ENCODE assay signal across 8 cellular contexts in the genomic region with DNA sequence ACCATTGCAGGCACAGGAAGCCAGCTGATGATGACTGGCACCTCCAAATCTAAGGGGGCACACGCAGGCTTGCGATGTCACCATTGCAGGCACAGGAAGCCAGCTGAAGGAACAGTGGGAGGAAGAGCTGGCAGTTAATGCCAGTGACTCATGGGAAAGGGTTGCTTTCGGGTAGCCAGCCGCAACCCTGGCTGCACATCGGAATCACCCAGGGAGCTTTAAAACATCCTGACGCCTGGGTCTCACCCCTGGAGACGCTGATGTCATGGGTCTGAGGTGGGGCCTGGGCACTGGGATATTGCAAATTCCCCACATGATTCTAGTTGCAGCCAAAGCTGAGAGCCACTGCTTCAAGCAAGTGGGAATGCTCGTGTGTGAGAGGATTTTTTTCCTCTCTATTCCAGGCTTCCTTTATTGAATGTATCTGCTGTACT. TPM values are rescaled to one million over a fixed set of nuclear protein-coding genes. Genes with fewer than 3 reads are reported as not detected.
A peak's percentile ranks its signal among the peaks of the same experiment; 100 is the strongest.
DNase-seq lines count a peak whose midpoint lies in the region; ATAC-seq and TF ChIP-seq lines count a peak whose summit lies in the region.

No MANE protein-coding gene starts in this region.

- H3K4me3 Mint-ChIP-seq in activated naive CD4-positive, alpha-beta T cell treated with anti-CD3 and anti-CD28 coated beads for 36 hours, result no peak overlapping the region
- H3K4me3 Mint-ChIP-seq in activated naive CD4-positive, alpha-beta T cell treated with anti-CD3 and anti-CD28 coated beads, Interleukin-2, amount 10 ng/mL, durations not matched to agents 7 days and 5 days, result no peak overlapping the region
- H3K4me3 Mint-ChIP-seq in MCF 10A (ENCODE audit: unreplicated experiment), result no peak overlapping the region
- H3K4me3 Mint-ChIP-seq in Caco-2 (ENCODE audit: unreplicated experiment), result no peak overlapping the region

- intact Hi-C loops in activated naive CD4-positive, alpha-beta T cell treated with anti-CD3 and anti-CD28 coated beads for 36 hours (cut with micrococcal nuclease), result loop anchor here (5.0 kb wide), 1 partner anchor 880 kb away; no protein-coding TSS in a partner anchor
- intact Hi-C loops in MCF 10A (cut with micrococcal nuclease) (no loop called here), lower leg skin (cut with DNase I; ENCODE audit: low total_unique reads) (loop anchor here (5.0 kb wide), 1 partner anchor 325 kb away; no protein-coding TSS in a partner anchor), Caco-2 (cut with micrococcal nuclease; ENCODE audit: unreplicated experiment) (no loop called here)

- H3K36me3 ChIP-seq in Caco-2 (ENCODE audit: control insufficient read depth, insufficient read depth, low read length), result no peaks in the 10 kb centered on the region

- H3K4me1 Mint-ChIP-seq in activated naive CD4-positive, alpha-beta T cell treated with anti-CD3 and anti-CD28 coated beads for 36 hours (ENCODE audit: low read depth), result peaks cover 77% of the 10 kb centered on the region
- H3K4me1 Mint-ChIP-seq in activated naive CD4-positive, alpha-beta T cell treated with anti-CD3 and anti-CD28 coated beads, Interleukin-2, amount 10 ng/mL, durations not matched to agents 7 days and 5 days, result peaks cover 43% of the 10 kb centered on the region
- H3K4me1 Mint-ChIP-seq in MCF 10A (ENCODE audit: insufficient read depth, unreplicated experiment) (peaks cover 6% of the 10 kb centered on the region), Caco-2 (ENCODE audit: low read depth, unreplicated experiment) (no peaks in the 10 kb centered on the region)

- no peak for ATAC-seq in HG02870 (IDR thresholded peaks at IDR 0.05; ENCODE audit: unreplicated experiment)

- TF ChIP-seq CTCF in MCF 10A (IDR thresholded peaks at IDR 0.05; ENCODE audit: unreplicated experiment) (no peak), lower leg skin (IDR thresholded peaks at IDR 0.05) (no peak), Caco-2 (IDR thresholded peaks at IDR 0.05; ENCODE audit: insufficient read depth in 1 of 2, low read depth in 1 of 2, low read length in 1 of 2, severe bottlenecking in 1 of 2, unreplicated experiment in 1 of 2) (no peak)

- peaks cover 3% of the 10 kb centered on the region; the same call in 1 of the 2 replicates for H3K4me1 ChIP-seq in Caco-2

- 6 to 35% methylated on average over 8 of the region's 8 CpGs for WGBS in lower leg skin, 2 donors

- H3K9me3 ChIP-seq in Caco-2, result no peaks in the 10 kb centered on the region

- no peaks in the 10 kb centered on the region for H3K27me3 ChIP-seq in Caco-2 (replicated peaks; ENCODE audit: control insufficient read depth, insufficient read depth, low read length)

- peak; percentile 43 for DNase-seq in activated naive CD4-positive, alpha-beta T cell treated with anti-CD3 and anti-CD28 coated beads for 36 hours
- no peak for DNase-seq in activated naive CD4-positive, alpha-beta T cell treated with anti-CD3 and anti-CD28 coated beads, Interleukin-2, amount 10 ng/mL, durations not matched to agents 7 days and 5 days
- DNase-seq in MCF 10A (ENCODE audit: unreplicated experiment) (peak; percentile 86), lower leg skin (ENCODE audit: low spot score in 2 of 2) (peak; percentile 88 to 96), ureter (ENCODE audit: low spot score) (peak; percentile 59), Caco-2 (no peak), NCI-H128 (lab: John Stamatoyannopoulos, UW; ENCODE audit: unreplicated experiment) (no peak)

- H3K4me3 ChIP-seq in lower leg skin (ENCODE audit: low read depth, poor library complexity, severe bottlenecking) (no peak overlapping the region), Caco-2 (ENCODE audit: low read depth, low read length) (no peak overlapping the region)

- H3K9me3 Mint-ChIP-seq in activated naive CD4-positive, alpha-beta T cell treated with anti-CD3 and anti-CD28 coated beads for 36 hours, result no peaks in the 10 kb centered on the region
- H3K9me3 Mint-ChIP-seq in activated naive CD4-positive, alpha-beta T cell treated with anti-CD3 and anti-CD28 coated beads, Interleukin-2, amount 10 ng/mL, durations not matched to agents 7 days and 5 days, result no peaks in the 10 kb centered on the region
- H3K9me3 Mint-ChIP-seq in MCF 10A (ENCODE audit: unreplicated experiment), result no peaks in the 10 kb centered on the region
- no peaks in the 10 kb centered on the region for H3K9me3 Mint-ChIP-seq in Caco-2 (ENCODE audit: unreplicated experiment)

- H3K27ac Mint-ChIP-seq in activated naive CD4-positive, alpha-beta T cell treated with anti-CD3 and anti-CD28 coated beads for 36 hours, result no peak overlapping the region
- no peak overlapping the region for H3K27ac Mint-ChIP-seq in activated naive CD4-positive, alpha-beta T cell treated with anti-CD3 and anti-CD28 coated beads, Interleukin-2, amount 10 ng/mL, durations not matched to agents 7 days and 5 days
- no peak overlapping the region for H3K27ac Mint-ChIP-seq in MCF 10A (ENCODE audit: low read depth, unreplicated experiment)
- H3K27ac Mint-ChIP-seq in Caco-2 (ENCODE audit: unreplicated experiment), result no peak overlapping the region

- POLR2A ChIA-PET in MCF 10A (lab: Yijun Ruan, JAX), result interaction anchor here (0.7 to 1.0 kb wide), 2 partner anchors 30 to 327 kb away, joined by 3 to 4 read pairs; no protein-coding TSS in a partner anchor
- POLR2A ChIA-PET in Caco-2 (lab: Charles Lee), result no interaction called here

- CTCF ChIA-PET in activated naive CD4-positive, alpha-beta T cell treated with anti-CD3 and anti-CD28 coated beads for 36 hours (lab: Charles Lee), result interaction anchor here (0.6 to 9.7 kb wide), 7 partner anchors 10 to 1412 kb away, joined by 3 to 310 read pairs (median 7); no protein-coding TSS in a partner anchor
- CTCF ChIA-PET in activated naive CD4-positive, alpha-beta T cell treated with anti-CD3 and anti-CD28 coated beads, Interleukin-2, amount 10 ng/mL, durations not matched to agents 7 days and 5 days (lab: Charles Lee), result interaction anchor here (1.3 to 9.7 kb wide), 3 partner anchors 9 to 395 kb away, joined by 3 to 147 read pairs (median 16); no protein-coding TSS in a partner anchor
- CTCF ChIA-PET in MCF 10A (lab: Yijun Ruan, JAX) (interaction anchor here (0.6 to 6.5 kb wide), 7 partner anchors 10 to 409 kb away, joined by 3 to 47 read pairs (median 3); no protein-coding TSS in a partner anchor), Caco-2 (lab: Charles Lee) (no interaction called here)

- no peaks in the 10 kb centered on the region for H3K27me3 Mint-ChIP-seq in activated naive CD4-positive, alpha-beta T cell treated with anti-CD3 and anti-CD28 coated beads for 36 hours (ENCODE audit: low read depth)
- peaks cover 4% of the 10 kb centered on the region for H3K27me3 Mint-ChIP-seq in activated naive CD4-positive, alpha-beta T cell treated with anti-CD3 and anti-CD28 coated beads, Interleukin-2, amount 10 ng/mL, durations not matched to agents 7 days and 5 days
- H3K27me3 Mint-ChIP-seq in MCF 10A (ENCODE audit: insufficient read depth, unreplicated experiment) (peaks cover 11% of the 10 kb centered on the region), Caco-2 (ENCODE audit: insufficient read depth, unreplicated experiment) (peaks cover 7% of the 10 kb centered on the region)

- no peaks in the 10 kb centered on the region for H3K36me3 Mint-ChIP-seq in activated naive CD4-positive, alpha-beta T cell treated with anti-CD3 and anti-CD28 coated beads for 36 hours (ENCODE audit: low read depth)
- no peaks in the 10 kb centered on the region for H3K36me3 Mint-ChIP-seq in activated naive CD4-positive, alpha-beta T cell treated with anti-CD3 and anti-CD28 coated beads, Interleukin-2, amount 10 ng/mL, durations not matched to agents 7 days and 5 days
- no peaks in the 10 kb centered on the region for H3K36me3 Mint-ChIP-seq in MCF 10A (ENCODE audit: insufficient read depth, unreplicated experiment)
- no peaks in the 10 kb centered on the region for H3K36me3 Mint-ChIP-seq in Caco-2 (ENCODE audit: insufficient read depth, unreplicated experiment)

- TF ChIP-seq POLR2A in lower leg skin (IDR thresholded peaks at IDR 0.05), result no peak

- BruUV-seq in MCF 10A (replicated peaks; lab: Mats Ljungman, UMichigan) (no TSS peak), Caco-2 (replicated peaks; lab: Mats Ljungman, UMichigan) (no TSS peak)

RNA-seq across cellular contexts. Expression of a gene that starts 16.1 kb away (rescaled TPM):
- under 1 TPM in 1 of 2 experiments, not detected in 1; 0.21 TPM for total RNA-seq in activated naive CD4-positive, alpha-beta T cell treated with anti-CD3 and anti-CD28 coated beads for 36 hours
- total RNA-seq in MCF 10A (2022) (not detected in 2 replicates), lower leg skin (1 to 10 TPM; 1.1 to 2.9 (median 1.6) TPM), ureter (not detected), Caco-2 (2022) (not detected in 2 replicates)

RNA-seq across cellular contexts. Expression of a gene that starts 49.5 kb away (rescaled TPM):
- 10 to 100 TPM; 53.7 to 62.7 TPM for total RNA-seq in activated naive CD4-positive, alpha-beta T cell treated with anti-CD3 and anti-CD28 coated beads for 36 hours
- total RNA-seq in MCF 10A (2022), result 42.9 and 47.7 TPM in 2 replicates
- 10 to 100 TPM; 21.1 to 35.0 (median 25.5) TPM for total RNA-seq in lower leg skin
- total RNA-seq in ureter, result 40.5 TPM
- 26.3 and 30.8 TPM in 2 replicates for total RNA-seq in Caco-2 (2022)

RNA-seq across cellular contexts. Expression of a gene that starts 49.6 kb away (rescaled TPM):
- total RNA-seq in activated naive CD4-positive, alpha-beta T cell treated with anti-CD3 and anti-CD28 coated beads for 36 hours, result 10 to 100 TPM in 1 of 2 experiments, 1 to 10 TPM in 1; 9.5 to 10.2 TPM
- 10.8 and 11.3 TPM in 2 replicates for total RNA-seq in MCF 10A (2022)
- 1 to 10 TPM; 1.7 to 9.3 (median 7.4) TPM for total RNA-seq in lower leg skin
- total RNA-seq in ureter, result 17.8 TPM
- total RNA-seq in Caco-2 (2022), result 1.9 and 2.0 TPM in 2 replicates

Comparison
In these comparisons a context has a peak if more than half of its experiments do, and no peak if none do; other contexts are left out.
1. DNase-seq: peak in activated naive CD4-positive, alpha-beta T cell treated with anti-CD3 and anti-CD28 coated beads for 36 hours (single experiment), MCF 10A (single experiment), lower leg skin (2 of 2) and ureter (single experiment); none in activated naive CD4-positive, alpha-beta T cell treated with anti-CD3 and anti-CD28 coated beads, Interleukin-2, amount 10 ng/mL, durations not matched to agents 7 days and 5 days (single experiment), Caco-2 (0 of 2) and NCI-H128 (single experiment).
2. intact Hi-C loops: an anchor here in activated naive CD4-positive, alpha-beta T cell treated with anti-CD3 and anti-CD28 coated beads for 36 hours (5.0 kb wide) and lower leg skin (5.0 kb wide); none called in MCF 10A and Caco-2.